Comparison of ENCODE assay signal across 8 cellular contexts in genomic region chr22:37020192-37020479, GRCh38. TPM values are rescaled to one million over a fixed set of nuclear protein-coding genes. Genes with fewer than 3 reads are reported as not detected.
A peak's percentile ranks its signal among the peaks of the same experiment; 100 is the strongest.
DNase-seq lines count a peak whose midpoint lies in the region; ATAC-seq and TF ChIP-seq lines count a peak whose summit lies in the region.

No MANE protein-coding gene starts in this region.

- TF ChIP-seq EP300 in Ishikawa (IDR thresholded peaks at IDR 0.05; ENCODE audit: borderline replicate concordance): no peak

- H3K9me3 ChIP-seq in DND-41 (ENCODE audit: insufficient read depth, low read length, severe bottlenecking): no peaks in the 10 kb centered on the region

- H3K9me3 Mint-ChIP-seq in activated naive CD4-positive, alpha-beta T cell treated with anti-CD3 and anti-CD28 coated beads, Interleukin-2, amount 50 U/mL, for 72 hours: no peaks in the 10 kb centered on the region

- no peak overlapping the region for H3K9ac ChIP-seq in DND-41 (ENCODE audit: low read depth, low read length)

- no peaks in the 10 kb centered on the region for H3K79me2 ChIP-seq in DND-41 (ENCODE audit: insufficient read depth, low read length)

- H4K20me1 ChIP-seq in DND-41 (ENCODE audit: insufficient read depth, low read length): no peaks in the 10 kb centered on the region

- 0 out of 2 replicates have a peak overlapping the region, but pooled peaks have one; percentile 33 for H2AFZ ChIP-seq in DND-41 (ENCODE audit: low read depth, low read length)

- no peaks in the 10 kb centered on the region for H3K4me1 ChIP-seq in DND-41 (ENCODE audit: insufficient read depth, low read length)

- H3K27me3 ChIP-seq in DND-41 (ENCODE audit: insufficient read depth, low read length, poor library complexity): peaks cover 9% of the 10 kb centered on the region

- no peak overlapping the region for H3K27ac ChIP-seq in DND-41 (ENCODE audit: low read length)

- H3K4me2 ChIP-seq in DND-41 (ENCODE audit: insufficient read depth, low read length): no peak overlapping the region

- intact Hi-C loops in left cardiac atrium (cut with DNase I): no loop called here

- ATAC-seq in DND-41 (ENCODE audit: insufficient read depth, low read depth) (no peak), left cardiac atrium (peak; percentile 14 to 43)
- ATAC-seq in activated naive CD4-positive, alpha-beta T cell treated with anti-CD3 and anti-CD28 coated beads, Interleukin-2, amount 50 U/mL, for 72 hours: no peak

- TF ChIP-seq CTCF in DND-41 (IDR thresholded peaks at IDR 0.05; ENCODE audit: borderline replicate concordance, extremely low read depth, low read length, poor library complexity, severe bottlenecking): no peak

- no peak overlapping the region for H3K4me3 ChIP-seq in DND-41 (ENCODE audit: low read depth in 1 of 2, low read length in 2 of 2)

- no peaks in the 10 kb centered on the region for H3K36me3 Mint-ChIP-seq in activated naive CD4-positive, alpha-beta T cell treated with anti-CD3 and anti-CD28 coated beads, Interleukin-2, amount 50 U/mL, for 72 hours

- peak overlapping the region; percentile 82 to 85 for H3K27ac Mint-ChIP-seq in activated naive CD4-positive, alpha-beta T cell treated with anti-CD3 and anti-CD28 coated beads, Interleukin-2, amount 50 U/mL, for 72 hours

- no peak for TF ChIP-seq RAD21 in Ishikawa (IDR thresholded peaks at IDR 0.05; ENCODE audit: low read depth)

- DNase-seq in DND-41 (no peak), left cardiac atrium (no peak), renal cortical epithelial cell (ENCODE audit: low read depth) (peak; percentile 49), DMS79 treated with DMSO at 0.1 percent for 48 hours (lab: John Stamatoyannopoulos, UW) (no peak), NCI-H2081 (lab: John Stamatoyannopoulos, UW) (no peak), middle frontal gyrus (ENCODE audit: extremely low spot score, low spot score) (no peak)
- DNase-seq in activated naive CD4-positive, alpha-beta T cell treated with anti-CD3 and anti-CD28 coated beads, Interleukin-2, amount 50 U/mL, for 72 hours (ENCODE audit: low spot score in 2 of 2): no peak

- no peaks in the 10 kb centered on the region for H3K36me3 ChIP-seq in DND-41 (ENCODE audit: insufficient read depth, low read length)

TF ChIP-seq in Ishikawa, 13 proteins besides CTCF, POLR2A, EP300 and RAD21:
- TF ChIP-seq MAX (IDR thresholded peaks at IDR 0.05) (0 out of 2 replicates have a peak, but pooled peaks have one; percentile 16), YY1 (IDR thresholded peaks at IDR 0.05; ENCODE audit: low read depth) (no peak), USF1 (IDR thresholded peaks at IDR 0.05) (peak; percentile 70)

RNA-seq across cellular contexts. Expression of gene MPST, which starts 0.6 kb away (rescaled TPM):
- 10 to 100 TPM; 20.9 to 23.2 TPM for total RNA-seq in activated naive CD4-positive, alpha-beta T cell treated with anti-CD3 and anti-CD28 coated beads, Interleukin-2, amount 50 U/mL, for 72 hours
- total RNA-seq in left cardiac atrium (10 to 100 TPM; 48.2 to 51.2 TPM), renal cortical epithelial cell (75.5 and 129 TPM in 2 replicates)

RNA-seq across cellular contexts. Expression of gene TST, which starts 0.9 kb away (rescaled TPM):
- 1 to 10 TPM; 5.1 to 5.3 TPM for total RNA-seq in activated naive CD4-positive, alpha-beta T cell treated with anti-CD3 and anti-CD28 coated beads, Interleukin-2, amount 50 U/mL, for 72 hours
- total RNA-seq in left cardiac atrium: 10 to 100 TPM; 33.3 to 35.5 TPM
- 39.2 and 81.8 TPM in 2 replicates for total RNA-seq in renal cortical epithelial cell

RNA-seq across cellular contexts. Expression of gene KCTD17, which starts 31.4 kb away (rescaled TPM):
- 10 to 100 TPM; 20.0 to 35.7 TPM for total RNA-seq in activated naive CD4-positive, alpha-beta T cell treated with anti-CD3 and anti-CD28 coated beads, Interleukin-2, amount 50 U/mL, for 72 hours
- total RNA-seq in left cardiac atrium (10 to 100 TPM; 27.7 to 50.6 TPM), renal cortical epithelial cell (18.1 and 31.5 TPM in 2 replicates)

Comparison
In these comparisons a context has a peak if more than half of its experiments do, and no peak if none do; other contexts are left out.
1. ATAC-seq: peak in left cardiac atrium (2 of 2); none in DND-41 (single experiment) and activated naive CD4-positive, alpha-beta T cell treated with anti-CD3 and anti-CD28 coated beads, Interleukin-2, amount 50 U/mL, for 72 hours (0 of 2).